Comparison of ENCODE assay signal across 8 cellular contexts in genomic region chr12:26832817-26833691, GRCh38. TPM values are rescaled to one million over a fixed set of nuclear protein-coding genes. Genes with fewer than 3 reads are reported as not detected.
A peak's percentile ranks its signal among the peaks of the same experiment; 100 is the strongest.
DNase-seq lines count a peak whose midpoint lies in the region; ATAC-seq, FAIRE-seq and TF ChIP-seq lines count a peak whose summit lies in the region.

ITPR2 (minus strand) TSS chr12:26833194; CDS start chr12:26832781, 413 bp downstream.

- H3K4me1 Mint-ChIP-seq in dendritic cell treated with granulocyte-macrophage colony-stimulating factor and Interleukin-4, amounts not matched to agents 40 ng/mL and 50 ng/mL, for 4 days (ENCODE audit: low read depth): peaks cover 61% of the 10 kb centered on the region

- H3K4me3 Mint-ChIP-seq in dendritic cell treated with granulocyte-macrophage colony-stimulating factor and Interleukin-4, amounts not matched to agents 40 ng/mL and 50 ng/mL, for 4 days: peak within 1 kb of the TSS; percentile 94

- BruUV-seq in HepG2 (replicated peaks; lab: Mats Ljungman, UMichigan): TSS peak; percentile 58

- DNase-seq in C1 segment of cervical spinal cord (lab: John Stamatoyannopoulos, UW) (peak; percentile 16 to 94 (median 80)), NCI-H526 (lab: John Stamatoyannopoulos, UW) (peak; percentile 88 to 99), HepG2 (ENCODE audit: low spot score) (peak; percentile 88)
- peak; percentile 91 for DNase-seq in activated CD4-positive, alpha-beta T cell treated with anti-CD3 and anti-CD28 coated beads, Interleukin-2, amount 50 U/mL, for 1 hour
- peak; percentile 92 for DNase-seq in stimulated activated CD4-positive, alpha-beta T cell treated with anti-CD3 and anti-CD28 coated beads, Interleukin-4, amount 100 ng/mL, for 24 hours

- H3K36me3 Mint-ChIP-seq in dendritic cell treated with granulocyte-macrophage colony-stimulating factor and Interleukin-4, amounts not matched to agents 40 ng/mL and 50 ng/mL, for 4 days (ENCODE audit: low read depth): peaks cover 40% of the 10 kb centered on the region

- peak; percentile 76 for ATAC-seq in HG03432 (IDR thresholded peaks at IDR 0.05; ENCODE audit: unreplicated experiment)
- peak; percentile 89 for ATAC-seq in HepG2

- H3K9me3 Mint-ChIP-seq in dendritic cell treated with granulocyte-macrophage colony-stimulating factor and Interleukin-4, amounts not matched to agents 40 ng/mL and 50 ng/mL, for 4 days: no peaks in the 10 kb centered on the region

- FAIRE-seq in HepG2 (lab: Jason Lieb, UNC): no peak

- intact Hi-C loops in dendritic cell treated with granulocyte-macrophage colony-stimulating factor and Interleukin-4, amounts not matched to agents 40 ng/mL and 50 ng/mL, for 4 days (cut with micrococcal nuclease): loop anchor here (1.0 kb wide), 1 partner anchor 42 kb away; no protein-coding TSS in a partner anchor
- intact Hi-C loops in HepG2 (cut with micrococcal nuclease; ENCODE audit: unreplicated experiment): loop anchor here (1.0 to 10.0 kb wide), 3 partner anchors 12 to 98 kb away; no protein-coding TSS in a partner anchor

- TF ChIP-seq EP300 in HepG2 (IDR thresholded peaks at IDR 0.05; ENCODE audit: low read depth in 2 of 2, low read length in 2 of 2): no peak
- TF ChIP-seq EP300 in HepG2 (CRISPR knock-in tag; IDR thresholded peaks at IDR 0.05; ENCODE audit: borderline replicate concordance): no peak

- H3K27ac ChIP-seq in HepG2 (ENCODE audit: extremely low read length, insufficient read depth, low read length): peak within 1 kb of the TSS; percentile 71

- TF ChIP-seq POLR2A in GM19193 (IDR thresholded peaks at IDR 0.05; ENCODE audit: extremely low read depth, insufficient read depth, insufficient read length) (peak; percentile 97), HepG2 (IDR thresholded peaks at IDR 0.05; ENCODE audit: insufficient read depth in 1 of 2, low read depth in 2 of 2, low read length in 2 of 2) (peak; percentile 91)

- WGBS in HepG2 (ENCODE audit: low lambda C conversion rate): 1% methylated on average over 50 of the region's 92 CpGs

- peaks cover 38% of the 10 kb centered on the region for H4K20me1 ChIP-seq in HepG2 (ENCODE audit: insufficient read depth, low read length)

- H3K4me2 ChIP-seq in HepG2 (ENCODE audit: low read depth, low read length): peak within 1 kb of the TSS; percentile 99

- peaks cover 37% of the 10 kb centered on the region for H3K4me1 ChIP-seq in HepG2 (ENCODE audit: insufficient read depth, low read length)

- no peaks in the 10 kb centered on the region; a peak in 1 of 5 replicates for H3K27me3 ChIP-seq in HepG2 (ENCODE audit: control insufficient read depth in 1 of 2, insufficient read depth in 2 of 2, low read length in 2 of 2)

- peak; percentile 35 for TF ChIP-seq CTCF in HepG2 (CRISPR knock-in tag; IDR thresholded peaks at IDR 0.05)

- peak within 1 kb of the TSS; percentile 100 for H3K27ac Mint-ChIP-seq in dendritic cell treated with granulocyte-macrophage colony-stimulating factor and Interleukin-4, amounts not matched to agents 40 ng/mL and 50 ng/mL, for 4 days

- no peaks in the 10 kb centered on the region for H3K9me3 ChIP-seq in HepG2 (ENCODE audit: low read length)

- peaks cover 51% of the 10 kb centered on the region for H3K79me2 ChIP-seq in HepG2 (ENCODE audit: insufficient read depth, low read length)

- CTCF ChIA-PET in HepG2 (lab: Yijun Ruan, JAX; ENCODE audit: low intra/inter-chr PET ratio, low total read pairs): interaction anchor here (2.0 kb wide), 1 partner anchor 13 kb away, joined by 9 read pairs; no protein-coding TSS in a partner anchor

- peak within 1 kb of the TSS; percentile 74 to 98 (median 87) for H3K4me3 ChIP-seq in HepG2 (replicated peaks in 1 of 3; ENCODE audit: insufficient read depth in 1 of 3, low read depth in 2 of 3, low read length in 3 of 3)

- peak; percentile 30; the same call in 1 of the 2 replicates for TF ChIP-seq RAD21 in HepG2 (CRISPR knock-in tag; IDR thresholded peaks at IDR 0.05)

- in situ Hi-C loops in HepG2 (cut with HindIII; ENCODE audit: extremely low pct_ligation_motif_present, low pct_unique_long_range_greater_than_20kb): no loop called here

- 0 out of 5 replicates have a peak, but pooled peaks cover 0 to 2% of the 10 kb centered on the region in 2 experiments for H3K36me3 ChIP-seq in HepG2 (replicated peaks in 1 of 2; ENCODE audit: control insufficient read depth in 1 of 2, insufficient read depth in 2 of 2, low read length in 2 of 2)

- H2AFZ ChIP-seq in HepG2 (ENCODE audit: low read length): peak within 1 kb of the TSS; percentile 46

- POLR2A ChIA-PET in HepG2 (lab: Yijun Ruan, JAX): interaction anchor here (0.7 to 4.9 kb wide), 20 partner anchors 8 to 189 kb away, joined by 3 to 48 read pairs (median 4); partner anchors contain the start of gene MED21

- H3K27me3 Mint-ChIP-seq in dendritic cell treated with granulocyte-macrophage colony-stimulating factor and Interleukin-4, amounts not matched to agents 40 ng/mL and 50 ng/mL, for 4 days: no peaks in the 10 kb centered on the region

- peak within 1 kb of the TSS; percentile 83 for H3K9ac ChIP-seq in HepG2 (ENCODE audit: insufficient read depth, low read depth, low read length)

TF ChIP-seq in HepG2, 621 proteins besides CTCF, POLR2A, EP300 and RAD21 (continues in another document):
- TF ChIP-seq FOXA3 (CRISPR knock-in tag; IDR thresholded peaks at IDR 0.05): 0 out of 2 replicates have a peak, but pooled peaks have one; percentile 11
- peak; percentile 14; the same call in 1 of the 2 replicates for TF ChIP-seq ZNF784 (CRISPR knock-in tag; IDR thresholded peaks at IDR 0.05; ENCODE audit: borderline replicate concordance)
- no peak for TF ChIP-seq ZNF850 (CRISPR knock-in tag; conservative IDR thresholded peaks at IDR 0.05)
- TF ChIP-seq ZNF777 (CRISPR knock-in tag; IDR thresholded peaks at IDR 0.05): peak; percentile 41
- no peak for TF ChIP-seq ZBTB34 (CRISPR knock-in tag; IDR thresholded peaks at IDR 0.05)
- TF ChIP-seq ZNF580 (CRISPR knock-in tag; IDR thresholded peaks at IDR 0.05; ENCODE audit: borderline replicate concordance, low read depth): peak; percentile 66; the same call in 1 of the 2 replicates
- TF ChIP-seq HMG20A (CRISPR knock-in tag; IDR thresholded peaks at IDR 0.05; ENCODE audit: borderline replicate concordance): no peak
- TF ChIP-seq ZNF234 (CRISPR knock-in tag; conservative IDR thresholded peaks at IDR 0.05): no peak
- TF ChIP-seq SSRP1 (CRISPR knock-in tag; IDR thresholded peaks at IDR 0.05): peak; percentile 50; the same call in 1 of the 2 replicates

RNA-seq across cellular contexts. Expression of gene ITPR2, which starts in this region (rescaled TPM):
- 77.6 and 81.9 TPM in 2 replicates for total RNA-seq in HepG2 (2016; rRNA removed; fragmentation: Illumina TruSeq; extraction: Trizol)
- total RNA-seq in HepG2 (2016; cell fraction: cytosol; rRNA removed; fragmentation: Illumina TruSeq; extraction: Trizol; ENCODE audit: low read depth): 59.0 and 66.4 TPM in 2 replicates
- 71.0 and 73.8 TPM in 2 replicates for total RNA-seq in HepG2 (2016; cell fraction: insoluble cytoplasmic fraction; rRNA removed; fragmentation: Illumina TruSeq; extraction: Trizol)
- total RNA-seq in HepG2 (2016; cell fraction: membrane; rRNA removed; fragmentation: Illumina TruSeq; extraction: Trizol): 62.7 and 81.8 TPM in 2 replicates
- 194 and 200 TPM in 2 replicates for total RNA-seq in HepG2 (2016; cell fraction: nucleus; rRNA removed; fragmentation: Illumina TruSeq; extraction: Trizol)
- 24.6 and 31.9 TPM in 2 replicates for polyA plus RNA-seq in HepG2 (2011; rRNA removed)
- polyA plus RNA-seq in HepG2 (2011; cell fraction: cytosol; rRNA removed): 13.5 and 20.5 TPM in 2 replicates
- 39.1 and 45.5 TPM in 2 replicates for polyA plus RNA-seq in HepG2 (2011; cell fraction: nucleus; rRNA removed)
- polyA plus RNA-seq in HepG2 (2012): 36.3 and 47.9 TPM in 2 replicates
- polyA plus RNA-seq in HepG2 (2016; cell fraction: cytosol; fragmentation: Illumina TruSeq; extraction: Trizol; ENCODE audit: low read depth): 1.3 TPM in 2 replicates
- 25.7 and 26.0 TPM in 2 replicates for polyA plus RNA-seq in HepG2 (2016; cell fraction: insoluble cytoplasmic fraction; fragmentation: Illumina TruSeq; extraction: Trizol; ENCODE audit: low read depth)
- 2.3 and 2.9 TPM in 2 replicates for polyA plus RNA-seq in HepG2 (2016; cell fraction: membrane; fragmentation: Illumina TruSeq; extraction: Trizol; ENCODE audit: low read depth)
- polyA plus RNA-seq in HepG2 (2016; cell fraction: nucleus; fragmentation: Illumina TruSeq; extraction: Trizol; ENCODE audit: insufficient read depth, low read depth): 31.0 and 34.9 TPM in 2 replicates
- polyA minus RNA-seq in HepG2 (2011; rRNA and poly(A)+ RNA removed; ENCODE audit: low replicate concordance): 18.0 and 90.0 TPM in 2 replicates
- polyA minus RNA-seq in HepG2 (2011; cell fraction: cytosol; rRNA and poly(A)+ RNA removed): 91.7 and 111 TPM in 2 replicates
- polyA minus RNA-seq in HepG2 (2011; cell fraction: nucleus; rRNA and poly(A)+ RNA removed): 640 and 673 TPM in 2 replicates

Comparison
In these comparisons a context has a peak if more than half of its experiments do, and no peak if none do; other contexts are left out.
1. Peak in every context shown above with its lines: DNase-seq, ATAC-seq, H3K4me3 ChIP-seq and H3K27ac ChIP-seq.